In genomic region chr21:31108969-31109368, GRCh38 we compare ENCODE assay signal across 10 cellular contexts.
DNase-seq lines count a peak whose midpoint lies in the region; ATAC-seq and TF ChIP-seq lines count a peak whose summit lies in the region.
"Had no signal": no experiment of that assay in that cellular context is flagged by ENCODE, and none has a peak within 500 bp of the region (broad histone marks: within the 10 kb centered on the region; RNA-seq: fewer than 3 reads in every experiment).

No MANE protein-coding gene starts in this region.

- no peak overlapping the region for H4K91ac ChIP-seq in mesenchymal stem cell (ENCODE audit: low read length)

- WGBS in mesenchymal stem cell = 30% methylated on average over 4 of the region's 4 CpGs

- H2BK15ac ChIP-seq in mesenchymal stem cell (ENCODE audit: low read depth, poor library complexity, severe bottlenecking) = no peak overlapping the region

- DNase-seq in ELR (ENCODE audit: low read depth) (peak; percentile 3), WERI-Rb-1 (no peak), mesenchymal stem cell (peak; percentile 57), NCI-H187 treated with DMSO at 0.1 percent for 48 hours (lab: John Stamatoyannopoulos, UW) (no peak)
- no peak for DNase-seq in activated effector memory CD4-positive, alpha-beta T cell treated with Interleukin-2 at 50 U/mL for 16 hours
- DNase-seq in effector memory CD8-positive, alpha-beta T cell = no peak
- DNase-seq: T-helper 9 cell had no signal

- H3K4ac ChIP-seq in mesenchymal stem cell (ENCODE audit: low read depth in 1 of 2, low read length in 2 of 2) = no peak overlapping the region

- H3K27ac ChIP-seq in WERI-Rb-1 (no peak overlapping the region), mesenchymal stem cell (ENCODE audit: low read length, poor library complexity, severe bottlenecking) (no peak overlapping the region)

- no peak overlapping the region for H3K4me2 ChIP-seq in mesenchymal stem cell (ENCODE audit: low read length, poor library complexity, severe bottlenecking)

- peaks cover 3% of the 10 kb centered on the region for H3K36me3 Mint-ChIP-seq in effector memory CD8-positive, alpha-beta T cell (ENCODE audit: insufficient read depth)

- H3K4me3 ChIP-seq in WERI-Rb-1 (ENCODE audit: low read depth, low read length) = no peak overlapping the region
- no peak overlapping the region for H3K4me3 ChIP-seq in mesenchymal stem cell (ENCODE audit: insufficient read depth in 1 of 2, low read depth in 1 of 2, low read length in 2 of 2)

- H3K4me3 Mint-ChIP-seq in effector memory CD8-positive, alpha-beta T cell = no peak overlapping the region
- H3K4me3 Mint-ChIP-seq: memory B cell had no signal

- H2AFZ ChIP-seq in mesenchymal stem cell (ENCODE audit: low read depth, low read length) = peak overlapping the region; percentile 78

- no peak overlapping the region for H4K8ac ChIP-seq in mesenchymal stem cell (ENCODE audit: low read length)

- no peaks in the 10 kb centered on the region for H3K9me3 Mint-ChIP-seq in effector memory CD8-positive, alpha-beta T cell

- H3K27me3 Mint-ChIP-seq in effector memory CD8-positive, alpha-beta T cell = peaks cover 10 to 14% of the 10 kb centered on the region in 2 donors

- peak overlapping the region; percentile 57 for H3K9ac ChIP-seq in mesenchymal stem cell (ENCODE audit: low read length)

- peak overlapping the region in 1 of 2 experiments; percentile 71 for H2BK12ac ChIP-seq in mesenchymal stem cell (ENCODE audit: low read length in 2 of 2)

- H3K79me1 ChIP-seq in mesenchymal stem cell (replicated peaks; ENCODE audit: low read length, poor library complexity, severe bottlenecking) = no peaks in the 10 kb centered on the region

- H3K4me1 ChIP-seq in mesenchymal stem cell (ENCODE audit: control insufficient read depth, insufficient read depth, low read depth, low read length) = peaks cover 3% of the 10 kb centered on the region

- no peak overlapping the region for H3K23ac ChIP-seq in mesenchymal stem cell (ENCODE audit: low read length in 2 of 2)

- peaks cover 0 to 5% of the 10 kb centered on the region in 2 donors for H3K4me1 Mint-ChIP-seq in effector memory CD8-positive, alpha-beta T cell (ENCODE audit: low read depth in 2 of 2)

- H2AK5ac ChIP-seq in mesenchymal stem cell (ENCODE audit: low read length, severe bottlenecking) = no peak overlapping the region

- no peak overlapping the region for H2BK5ac ChIP-seq in mesenchymal stem cell (ENCODE audit: low read depth, low read length, poor library complexity, severe bottlenecking)

- no peaks in the 10 kb centered on the region for H3K36me3 ChIP-seq in WERI-Rb-1
- no peaks in the 10 kb centered on the region for H3K36me3 ChIP-seq in mesenchymal stem cell (ENCODE audit: control insufficient read depth in 1 of 2, insufficient read depth in 2 of 2, low read depth in 1 of 2, low read length in 2 of 2)

- H3K27me3 ChIP-seq in WERI-Rb-1 (ENCODE audit: insufficient read depth, low read depth, severe bottlenecking) (no peaks in the 10 kb centered on the region), mesenchymal stem cell (ENCODE audit: control insufficient read depth in 1 of 2, insufficient read depth in 1 of 2, low read length in 2 of 2) (no peaks in the 10 kb centered on the region)

- H3K14ac ChIP-seq in mesenchymal stem cell (ENCODE audit: low read length in 2 of 2) = no peak overlapping the region

- H2BK120ac ChIP-seq in mesenchymal stem cell (ENCODE audit: low read depth, low read length) = no peak overlapping the region

- peak overlapping the region in 1 of 2 experiments; percentile 48 for H3K18ac ChIP-seq in mesenchymal stem cell (ENCODE audit: low read depth in 1 of 2, low read length in 2 of 2)

- peak; percentile 36; the same call in 1 of the 2 replicates for TF ChIP-seq CTCF in WERI-Rb-1 (IDR thresholded peaks at IDR 0.05; ENCODE audit: low read depth, low read length)

- H3K27ac Mint-ChIP-seq in effector memory CD8-positive, alpha-beta T cell = no peak overlapping the region
- H3K27ac Mint-ChIP-seq: memory B cell had no signal

- ATAC-seq in HG02642 (IDR thresholded peaks at IDR 0.05; ENCODE audit: poor library complexity, unreplicated experiment) (peak; percentile 42), HG02840 (IDR thresholded peaks at IDR 0.05; ENCODE audit: low FRiP score, unreplicated experiment) (no peak)
- no peak for ATAC-seq in effector memory CD8-positive, alpha-beta T cell (replicated peaks)

- peaks cover 12% of the 10 kb centered on the region for H3K9me3 ChIP-seq in WERI-Rb-1 (ENCODE audit: severe bottlenecking)
- H3K9me3 ChIP-seq in mesenchymal stem cell (ENCODE audit: control insufficient read depth, low read length) = no peaks in the 10 kb centered on the region

Comparison
In these comparisons a context has a peak if more than half of its experiments do, and no peak if none do; other contexts are left out.
1. DNase-seq: peak in ELR (single experiment) and mesenchymal stem cell (single experiment); none in WERI-Rb-1 (single experiment), NCI-H187 treated with DMSO at 0.1 percent for 48 hours (single experiment), activated effector memory CD4-positive, alpha-beta T cell treated with Interleukin-2 at 50 U/mL for 16 hours (single experiment) and effector memory CD8-positive, alpha-beta T cell (0 of 3).